ENCODE assay signal across 16 cellular contexts in the genomic region with DNA sequence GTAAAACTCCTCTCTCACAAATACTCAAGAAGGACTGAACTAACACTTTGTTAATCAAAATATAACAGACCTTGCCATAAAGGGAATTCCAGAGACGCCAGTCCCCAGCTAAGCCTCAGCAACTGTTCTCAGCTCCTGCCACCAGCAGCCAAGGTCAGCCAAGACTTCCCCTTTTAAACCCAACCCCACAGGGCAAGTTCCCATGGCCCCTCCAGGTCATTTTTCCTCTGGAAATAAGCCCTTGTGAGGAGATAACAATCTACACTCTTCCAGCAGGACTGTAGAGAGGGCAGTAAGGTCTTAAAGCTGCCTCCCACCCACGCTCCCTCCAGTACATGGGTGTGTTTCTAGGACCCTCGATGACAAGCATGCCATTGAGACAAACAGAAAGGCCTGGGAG.
DNase-seq lines count a peak whose midpoint lies in the region; TF ChIP-seq lines count a peak whose summit lies in the region.
"Had no signal": no experiment of that assay in that cellular context is flagged by ENCODE, and none has a peak within 500 bp of the region (broad histone marks: within the 10 kb centered on the region; RNA-seq: fewer than 3 reads in every experiment).

No MANE protein-coding gene starts in this region.

- intact Hi-C loops in ascending aorta (cut with DNase I), result loop anchor here (2.0 kb wide), 1 partner anchor 15 kb away; no protein-coding TSS in a partner anchor
- intact Hi-C loops in tibial artery (cut with DNase I; ENCODE audit: low total_unique reads), result no loop called here

- H3K27ac ChIP-seq in ascending aorta (peak overlapping the region; percentile 62 to 72), tibial artery (peak overlapping the region; percentile 68 to 74)
- H3K27ac ChIP-seq: RWPE1 had no signal

- H3K4me1 ChIP-seq in ascending aorta (peaks cover 0 to 43% of the 10 kb centered on the region in 2 donors), tibial artery (peaks cover 0 to 100% (median 48%) of the 10 kb centered on the region in 4 donors)

- H3K4me3 ChIP-seq in ascending aorta, result no peak overlapping the region
- H3K4me3 ChIP-seq in tibial artery, result no peak overlapping the region
- H3K4me3 ChIP-seq: heart left ventricle had no signal

- TF ChIP-seq CTCF in ascending aorta (IDR thresholded peaks at IDR 0.05), result no peak
- TF ChIP-seq CTCF in tibial artery (IDR thresholded peaks at IDR 0.05), result no peak

- H3K36me3 ChIP-seq in ascending aorta, result no peaks in the 10 kb centered on the region
- H3K36me3 ChIP-seq in tibial artery, result no peaks in the 10 kb centered on the region
- H3K36me3 ChIP-seq: heart left ventricle had no signal

- H3K9me3 ChIP-seq in ascending aorta (no peaks in the 10 kb centered on the region), tibial artery (no peaks in the 10 kb centered on the region)
- H3K9me3 ChIP-seq: heart left ventricle had no signal

- DNase-seq in NCI-H69 (lab: John Stamatoyannopoulos, UW), result peak; percentile 38
- no peak for DNase-seq in ascending aorta (ENCODE audit: low spot score in 2 of 2)
- DNase-seq in myocyte (ENCODE audit: low read depth), result peak; percentile 28
- no peak for DNase-seq in tibial artery
- DNase-seq in KBM-7, result no peak
- no peak for DNase-seq in 8988T
- DNase-seq in activated CD4-positive, CD25-positive, alpha-beta regulatory T cell (lab: John Stamatoyannopoulos, UW), result no peak
- DNase-seq: activated effector memory CD4-positive, alpha-beta T cell treated with anti-CD3 and anti-CD28 coated beads, Interleukin-2, amount 50 U/mL, for 16 hours; DMS79 treated with DMSO at 0.1 percent for 48 hours; effector CD4-positive, alpha-beta T cell; heart left ventricle; NCI-H1048; NCI-H2029; NCI-H446; NK-92 treated with Interleukin-12 subunit alpha and Interleukin-12 subunit beta, amount 100 ng/mL, for 24 hours had no signal

- no peaks in the 10 kb centered on the region for H3K27me3 ChIP-seq in ascending aorta
- no peaks in the 10 kb centered on the region for H3K27me3 ChIP-seq in tibial artery
- H3K27me3 ChIP-seq: heart left ventricle had no signal

- in situ Hi-C loops in KBM-7 (cut with MboI; ENCODE audit: low pct_unique_long_range_greater_than_20kb, low sequenced_read_pairs), result no loop called here

Comparison
In these comparisons a context has a peak if more than half of its experiments do, and no peak if none do; other contexts are left out.
1. DNase-seq: peak in NCI-H69 (single experiment) and myocyte (single experiment); none in ascending aorta (0 of 2), tibial artery (0 of 2), KBM-7 (single experiment), 8988T (single experiment) and activated CD4-positive, CD25-positive, alpha-beta regulatory T cell (0 of 4).